In genomic region chr20:62667530-62668440, GRCh38 we compare ENCODE assay signal across 23 cellular contexts. TPM values are rescaled to one million over a fixed set of nuclear protein-coding genes. Genes with fewer than 3 reads are reported as not detected.
A peak's percentile ranks its signal among the peaks of the same experiment; 100 is the strongest.
DNase-seq lines count a peak whose midpoint lies in the region; ATAC-seq and TF ChIP-seq lines count a peak whose summit lies in the region.
"Had no signal": no experiment of that assay in that cellular context is flagged by ENCODE, and none has a peak within 500 bp of the region (broad histone marks: within the 10 kb centered on the region; RNA-seq: fewer than 3 reads in every experiment).

No MANE protein-coding gene starts in this region.

- H3K9me2 ChIP-seq in PC-3 (replicated peaks; ENCODE audit: low read length) = no peaks in the 10 kb centered on the region

- H3K79me2 ChIP-seq in PC-3 (ENCODE audit: low read length) = no peaks in the 10 kb centered on the region

- no peaks in the 10 kb centered on the region for H3K27me3 ChIP-seq in PC-3 (ENCODE audit: low read length)
- H3K27me3 ChIP-seq: heart left ventricle, vagina had no signal

- no peak overlapping the region for H2AFZ ChIP-seq in PC-3 (ENCODE audit: low read length)

- H3K36me3 ChIP-seq in PC-3 (ENCODE audit: low read depth, low read length) = peaks cover 48% of the 10 kb centered on the region
- H3K36me3 ChIP-seq: thoracic aorta, vagina had no signal

- BruUV-seq in PC-3 (replicated peaks; lab: Mats Ljungman, UMichigan) = TSS peak; percentile 2

- H3K27me3 Mint-ChIP-seq in dendritic cell treated with granulocyte-macrophage colony-stimulating factor and Interleukin-4, amounts not matched to agents 40 ng/mL and 50 ng/mL, for 4 days = peaks cover 9% of the 10 kb centered on the region
- H3K27me3 Mint-ChIP-seq in neural crest cell (ENCODE audit: low read depth) (no peaks in the 10 kb centered on the region), natural killer cell (ENCODE audit: low read depth in 2 of 2) (no peaks in the 10 kb centered on the region)
- H3K27me3 Mint-ChIP-seq: activated naive CD8-positive, alpha-beta T cell treated with anti-CD3 and anti-CD28 coated beads for 36 hours; CD4-positive, alpha-beta T cell had no signal

- H3K9me3 ChIP-seq in PC-3 (ENCODE audit: low read length) = no peaks in the 10 kb centered on the region
- H3K9me3 ChIP-seq: esophagus squamous epithelium, heart left ventricle, lower lobe of right lung, thoracic aorta, vagina had no signal

- peaks cover 70% of the 10 kb centered on the region for H3K4me1 Mint-ChIP-seq in dendritic cell treated with granulocyte-macrophage colony-stimulating factor and Interleukin-4, amounts not matched to agents 40 ng/mL and 50 ng/mL, for 4 days (ENCODE audit: low read depth)
- H3K4me1 Mint-ChIP-seq in neural crest cell (peaks cover 33% of the 10 kb centered on the region), natural killer cell (no peaks in the 10 kb centered on the region)

- ATAC-seq in PC-3 (no peak), GM21390 (IDR thresholded peaks at IDR 0.05; ENCODE audit: unreplicated experiment) (no peak), natural killer cell (no peak)
- ATAC-seq: stimulated activated naive CD8-positive, alpha-beta T cell treated with anti-CD3 and anti-CD28 coated beads, Interleukin-15, Interleukin-2, amounts not matched to agents 100 U/mL and 50 U/mL, for 24 hours had no signal

- peaks cover 13% of the 10 kb centered on the region; the same call in 1 of the 2 replicates for H3K4me1 ChIP-seq in PC-3 (ENCODE audit: insufficient read depth, low read length)
- H3K4me1 ChIP-seq: foreskin keratinocyte, vagina had no signal

- CTCF ChIA-PET in PC-3 (lab: Charles Lee) = no interaction called here

- TF ChIP-seq CTCF in PC-3 (conservative IDR thresholded peaks at IDR 0.05; ENCODE audit: low read depth, low read length) (no peak), neural crest cell (conservative IDR thresholded peaks at IDR 0.05) (no peak), natural killer cell (IDR thresholded peaks at IDR 0.05) (no peak)

- peaks cover 3% of the 10 kb centered on the region for H3F3A ChIP-seq in PC-3 (ENCODE audit: low read length, unreplicated experiment)

- intact Hi-C loops in PC-3 (cut with micrococcal nuclease) = loop anchor here (1.0 kb wide), 1 partner anchor 124 kb away; no protein-coding TSS in a partner anchor
- intact Hi-C loops in dendritic cell treated with granulocyte-macrophage colony-stimulating factor and Interleukin-4, amounts not matched to agents 40 ng/mL and 50 ng/mL, for 4 days (cut with micrococcal nuclease) = loop anchor here (1.0 to 5.0 kb wide), 2 partner anchors 124 to 140 kb away; no protein-coding TSS in a partner anchor
- intact Hi-C loops in natural killer cell (cut with micrococcal nuclease) = loop anchor here (1.0 to 5.0 kb wide), 2 partner anchors 125 to 141 kb away; no protein-coding TSS in a partner anchor

- H3K4me3 Mint-ChIP-seq in dendritic cell treated with granulocyte-macrophage colony-stimulating factor and Interleukin-4, amounts not matched to agents 40 ng/mL and 50 ng/mL, for 4 days = no peak overlapping the region
- peak overlapping the region; percentile 82 for H3K4me3 Mint-ChIP-seq in neural crest cell
- no peak overlapping the region for H3K4me3 Mint-ChIP-seq in natural killer cell
- H3K4me3 Mint-ChIP-seq: activated naive CD8-positive, alpha-beta T cell treated with anti-CD3 and anti-CD28 coated beads for 36 hours; CD4-positive, alpha-beta T cell had no signal

- H3K9ac ChIP-seq in PC-3 (ENCODE audit: low read length) = no peak overlapping the region

- no peak overlapping the region for H3K4me2 ChIP-seq in PC-3 (ENCODE audit: low read length)
- H3K4me2 ChIP-seq: smooth muscle cell had no signal

- peak overlapping the region; percentile 78 for H3K27ac Mint-ChIP-seq in dendritic cell treated with granulocyte-macrophage colony-stimulating factor and Interleukin-4, amounts not matched to agents 40 ng/mL and 50 ng/mL, for 4 days
- H3K27ac Mint-ChIP-seq in neural crest cell (ENCODE audit: unreplicated experiment) = peak overlapping the region; percentile 99
- no peak overlapping the region for H3K27ac Mint-ChIP-seq in natural killer cell
- H3K27ac Mint-ChIP-seq: activated naive CD8-positive, alpha-beta T cell treated with anti-CD3 and anti-CD28 coated beads for 36 hours; CD4-positive, alpha-beta T cell had no signal

- no peaks in the 10 kb centered on the region for H3K36me3 Mint-ChIP-seq in dendritic cell treated with granulocyte-macrophage colony-stimulating factor and Interleukin-4, amounts not matched to agents 40 ng/mL and 50 ng/mL, for 4 days (ENCODE audit: low read depth)
- no peaks in the 10 kb centered on the region for H3K36me3 Mint-ChIP-seq in neural crest cell (ENCODE audit: low read depth)
- H3K36me3 Mint-ChIP-seq in natural killer cell = no peaks in the 10 kb centered on the region

- peak overlapping the region; percentile 48 for H3K27ac ChIP-seq in PC-3 (ENCODE audit: low read length)
- H3K27ac ChIP-seq: foreskin keratinocyte, lower lobe of right lung, thoracic aorta, vagina had no signal

- no peaks in the 10 kb centered on the region for H4K20me1 ChIP-seq in PC-3 (ENCODE audit: low read length)

- DNase-seq in COLO829 (ENCODE audit: low spot score) = peak; percentile 21
- DNase-seq in PC-3 = no peak
- DNase-seq in neural crest cell (ENCODE audit: low read depth, low spot score) = no peak
- DNase-seq in natural killer cell = no peak
- DNase-seq in NK-92 (lab: John Stamatoyannopoulos, UW; ENCODE audit: unreplicated experiment) = no peak
- DNase-seq in NCI-H82 (lab: John Stamatoyannopoulos, UW) = no peak
- DNase-seq: activated naive CD8-positive, alpha-beta T cell treated with anti-CD3 and anti-CD28 coated beads for 36 hours; cortex of kidney; esophagus squamous epithelium; kidney; lower lobe of right lung; NCI-H1048; NK-92 treated with Interleukin-12 subunit alpha and Interleukin-12 subunit beta, amount 100 ng/mL, for 24 hours; stimulated activated CD4-positive, alpha-beta T cell treated with anti-CD3 and anti-CD28 coated beads, Interleukin-1b, Interleukin-23, amount 100 ng/mL, for 48 hours had no signal

- POLR2A ChIA-PET in PC-3 (lab: Charles Lee; ENCODE audit: unreplicated experiment) = no interaction called here

- no peaks in the 10 kb centered on the region for H3K9me3 Mint-ChIP-seq in dendritic cell treated with granulocyte-macrophage colony-stimulating factor and Interleukin-4, amounts not matched to agents 40 ng/mL and 50 ng/mL, for 4 days
- H3K9me3 Mint-ChIP-seq in neural crest cell = no peaks in the 10 kb centered on the region
- H3K9me3 Mint-ChIP-seq in natural killer cell = no peaks in the 10 kb centered on the region
- H3K9me3 Mint-ChIP-seq: activated naive CD8-positive, alpha-beta T cell treated with anti-CD3 and anti-CD28 coated beads for 36 hours; CD4-positive, alpha-beta T cell had no signal

- H3K4me3 ChIP-seq in PC-3 (ENCODE audit: low read length) = no peak overlapping the region
- H3K4me3 ChIP-seq: esophagus squamous epithelium, heart left ventricle, lower lobe of right lung, smooth muscle cell, thoracic aorta, vagina had no signal

RNA-seq across cellular contexts. Expression of gene SLCO4A1, which starts 25.5 kb away (rescaled TPM):
- total RNA-seq in PC-3 (2014; rRNA removed) = 161 and 162 TPM in 2 replicates
- 7.0 and 8.2 TPM in 2 replicates for total RNA-seq in neural crest cell
- total RNA-seq in natural killer cell = 1 to 10 TPM in 2 of 3 donors, under 1 TPM in 1; 0.59 to 1.4 (median 1.1) TPM

RNA-seq across cellular contexts. Expression of gene NTSR1, which starts 40.9 kb away (rescaled TPM):
- 7.8 and 10.6 TPM in 2 replicates for total RNA-seq in PC-3 (2014; rRNA removed)
- total RNA-seq in neural crest cell = not detected in 2 replicates
- total RNA-seq in natural killer cell = under 1 TPM in 2 of 3 donors, not detected in 1; 0.11 to 0.45 TPM
- total RNA-seq: activated naive CD8-positive, alpha-beta T cell treated with anti-CD3 and anti-CD28 coated beads for 36 hours; lower lobe of right lung; thoracic aorta had no signal

Comparison
In these comparisons a context has a peak if more than half of its experiments do, and no peak if none do; other contexts are left out.
1. H3K27ac Mint-ChIP-seq: peak in dendritic cell treated with granulocyte-macrophage colony-stimulating factor and Interleukin-4, amounts not matched to agents 40 ng/mL and 50 ng/mL, for 4 days (single experiment) and neural crest cell (single experiment); none in natural killer cell (0 of 2).
2. RNA of gene SLCO4A1, which starts 25.5 kb away (total RNA-seq): 161 to 162 TPM in PC-3; 7.0 to 8.2 TPM in neural crest cell and 0.59 to 1.4 TPM in natural killer cell; every median in the first group is over 10 times any median in the second.